26 cellular contexts compared by ENCODE assay signal in genomic region chr12:130111965-130112496, GRCh38. TPM values are rescaled to one million over a fixed set of nuclear protein-coding genes. Genes with fewer than 3 reads are reported as not detected.
DNase-seq lines count a peak whose midpoint lies in the region; ATAC-seq, FAIRE-seq and TF ChIP-seq lines count a peak whose summit lies in the region.
"Had no signal": no experiment of that assay in that cellular context is flagged by ENCODE, and none has a peak within 500 bp of the region (broad histone marks: within the 10 kb centered on the region; RNA-seq: fewer than 3 reads in every experiment).

No MANE protein-coding gene starts in this region.

- no peaks in the 10 kb centered on the region for H3K79me1 ChIP-seq in neuronal stem cell (ENCODE audit: low read depth, low read length)

- H4K20me1 ChIP-seq in BLaER1 = no peaks in the 10 kb centered on the region

- no peak overlapping the region for H4K91ac ChIP-seq in neuronal stem cell (ENCODE audit: low read depth, low read length, poor library complexity)

- no peak overlapping the region for H2AK5ac ChIP-seq in neuronal stem cell (ENCODE audit: low read depth, low read length)

- H3K4me3 ChIP-seq in BLaER1 = no peak overlapping the region
- H3K4me3 ChIP-seq in kidney (ENCODE audit: low read length in 2 of 2) = no peak overlapping the region
- no peak overlapping the region for H3K4me3 ChIP-seq in neuronal stem cell (ENCODE audit: low read length in 2 of 2)
- H3K4me3 ChIP-seq in lower leg skin (ENCODE audit: low read depth, poor library complexity, severe bottlenecking) = no peak overlapping the region
- H3K4me3 ChIP-seq: A549, GM12878, HAP-1 had no signal

- H3K4me1 ChIP-seq in BLaER1 (peaks cover 48% of the 10 kb centered on the region), kidney (ENCODE audit: control insufficient read depth in 1 of 2, insufficient read depth in 1 of 2, low read depth in 1 of 2, low read length in 2 of 2) (no peaks in the 10 kb centered on the region), neuronal stem cell (ENCODE audit: control insufficient read depth in 2 of 2, insufficient read depth in 1 of 2, low read depth in 1 of 2, low read length in 2 of 2) (no peaks in the 10 kb centered on the region)
- H3K4me1 ChIP-seq: A549, BE2C, Caco-2, HAP-1 had no signal

- WGBS in neuronal stem cell (ENCODE audit: extremely low coverage in 2 of 2, insufficient read length in 2 of 2, insufficient replicate concordance in 1 of 2), 2 donors = no CpG with 5 or more reads among the region's 6 CpGs
- 78 to 81% methylated on average over 6 of the region's 6 CpGs for WGBS in lower leg skin, 2 donors

- peak; percentile 51 for DNase-seq in epidermal melanocyte (ENCODE audit: insufficient read length, low spot score)
- peak; percentile 36 for DNase-seq in kidney
- no peak for DNase-seq in neuronal stem cell (ENCODE audit: low spot score)
- DNase-seq in SW480 (ENCODE audit: low spot score) = no peak
- DNase-seq in lower leg skin (ENCODE audit: low spot score in 2 of 2) = no peak
- no peak for DNase-seq in GM12892 (ENCODE audit: insufficient read length)
- DNase-seq: 8988T; ACHN; AML-193; BE2C; Caco-2; CD4-positive, CD25-positive, alpha-beta regulatory T cell; CD8-positive, alpha-beta T cell; DMS153; DMS79; EL; GDM1; GOT3; HFFc6 had no signal

- H2AFZ ChIP-seq in neuronal stem cell (ENCODE audit: low read length) = no peak overlapping the region

- no peak overlapping the region for H2BK5ac ChIP-seq in neuronal stem cell (ENCODE audit: low read length)

- H2BK12ac ChIP-seq in neuronal stem cell (ENCODE audit: low read length) = no peak overlapping the region

- H3K36me3 ChIP-seq in BLaER1 (no peaks in the 10 kb centered on the region), kidney (ENCODE audit: control insufficient read depth in 1 of 2, insufficient read depth in 2 of 2, low read length in 2 of 2) (no peaks in the 10 kb centered on the region), neuronal stem cell (replicated peaks in 1 of 2; ENCODE audit: control insufficient read depth in 2 of 2, insufficient read depth in 2 of 2, low read length in 2 of 2) (no peaks in the 10 kb centered on the region)
- H3K36me3 ChIP-seq: BE2C, HAP-1 had no signal

- H3K23ac ChIP-seq in neuronal stem cell (ENCODE audit: low read depth, low read length, poor library complexity) = no peak overlapping the region

- H3K4ac ChIP-seq in neuronal stem cell (ENCODE audit: low read length) = no peak overlapping the region

- H3K9me3 ChIP-seq in BLaER1 = peaks cover 20% of the 10 kb centered on the region
- no peaks in the 10 kb centered on the region for H3K9me3 ChIP-seq in kidney (ENCODE audit: control insufficient read depth in 1 of 2, low read length in 2 of 2)
- H3K9me3 ChIP-seq in neuronal stem cell (replicated peaks in 1 of 2; ENCODE audit: control insufficient read depth in 2 of 2, insufficient read depth in 1 of 2, low read depth in 1 of 2, low read length in 2 of 2) = no peaks in the 10 kb centered on the region
- H3K9me3 ChIP-seq: BE2C, Caco-2, HAP-1 had no signal

- H3K18ac ChIP-seq in neuronal stem cell (ENCODE audit: low read length) = peak overlapping the region; percentile 44

- intact Hi-C loops in kidney (cut with DNase I) (no loop called here), lower leg skin (cut with DNase I; ENCODE audit: low total_unique reads) (no loop called here)

- H4K8ac ChIP-seq in neuronal stem cell (ENCODE audit: low read depth, low read length) = no peak overlapping the region

- ATAC-seq in HG03097 (IDR thresholded peaks at IDR 0.05; ENCODE audit: low FRiP score, unreplicated experiment) = no peak
- ATAC-seq: A549; CD8-positive, alpha-beta T cell; GM12878 had no signal

- H3K27me3 ChIP-seq in BLaER1 (no peaks in the 10 kb centered on the region), neuronal stem cell (ENCODE audit: control insufficient read depth in 3 of 3, insufficient read depth in 3 of 3, low read depth in 1 of 3, low read length in 3 of 3) (peaks cover 0 to 7% (median 0%) of the 10 kb centered on the region in 3 experiments)

- H2BK120ac ChIP-seq in neuronal stem cell (ENCODE audit: low read depth, low read length) = no peak overlapping the region

- peak overlapping the region; percentile 22; the same call in 1 of the 2 replicates for H3K27ac ChIP-seq in BLaER1
- H3K27ac ChIP-seq in kidney (ENCODE audit: low read depth in 2 of 2, low read length in 2 of 2) = no peak overlapping the region
- H3K27ac ChIP-seq in neuronal stem cell (replicated peaks; ENCODE audit: low read length) = no peak overlapping the region
- H3K27ac ChIP-seq: A549, C4-2B had no signal

- no peak for TF ChIP-seq CTCF in kidney (IDR thresholded peaks at IDR 0.05; ENCODE audit: borderline replicate concordance, extremely low read depth, insufficient read depth)
- TF ChIP-seq CTCF in lower leg skin (IDR thresholded peaks at IDR 0.05) = no peak

- H3K4me2 ChIP-seq in BLaER1 (peak overlapping the region; percentile 68), neuronal stem cell (ENCODE audit: insufficient read depth, low read length, poor library complexity, severe bottlenecking) (no peak overlapping the region)
- H3K4me2 ChIP-seq: A549 had no signal

- no peak for FAIRE-seq in kidney (lab: Jason Lieb, UNC)
- FAIRE-seq in GM12892 (lab: Jason Lieb, UNC) = no peak
- FAIRE-seq: A549, GM12878, H54 had no signal

- TF ChIP-seq POLR2A in lower leg skin (IDR thresholded peaks at IDR 0.05) (no peak), GM12892 (IDR thresholded peaks at IDR 0.05; ENCODE audit: low read depth, low read length) (no peak)

- no peak overlapping the region for H2BK15ac ChIP-seq in neuronal stem cell (ENCODE audit: low read length)

- H3K9ac ChIP-seq in BLaER1 (no peak overlapping the region), kidney (ENCODE audit: low read length in 2 of 2) (no peak overlapping the region), neuronal stem cell (ENCODE audit: low read depth, low read length, poor library complexity) (no peak overlapping the region)

- H3K14ac ChIP-seq in neuronal stem cell (ENCODE audit: low read length) = peak overlapping the region; percentile 58

RNA-seq across cellular contexts. Expression of gene FZD10, which starts 50.2 kb away (rescaled TPM):
- total RNA-seq in kidney (0.57 TPM), lower leg skin (10 to 100 TPM; 11.0 to 33.2 (median 19.3) TPM)
- polyA plus RNA-seq in kidney (ENCODE audit: insufficient read depth, low read depth, low replicate concordance) = 0.11 TPM
- 0.38 TPM for polyA plus RNA-seq in neuronal stem cell (2013, experiment 1 of 2)
- 0.36 TPM for polyA plus RNA-seq in neuronal stem cell (2013, experiment 2 of 2)
- polyA plus RNA-seq in GM12892 (2012; ENCODE audit: missing spikeins) = not detected
- total RNA-seq: CD4-positive, CD25-positive, alpha-beta regulatory T cell; CD8-positive, alpha-beta T cell; GM12878; HFFc6 had no signal
- polyA plus RNA-seq: A549; CD4-positive, CD25-positive, alpha-beta regulatory T cell; GM12878 had no signal

Comparison
In these comparisons a context has a peak if more than half of its experiments do, and no peak if none do; other contexts are left out.
1. DNase-seq: peak in epidermal melanocyte (single experiment) and kidney (single experiment); none in neuronal stem cell (single experiment), SW480 (single experiment), lower leg skin (0 of 2) and GM12892 (single experiment).